Comparison of ENCODE assay signal across 27 cellular contexts in genomic region chr1:5473268-5473667, GRCh38.
"Had no signal": no experiment of that assay in that cellular context is flagged by ENCODE, and none has a peak within 500 bp of the region (broad histone marks: within the 10 kb centered on the region; RNA-seq: fewer than 3 reads in every experiment).

No MANE protein-coding gene starts in this region.

- H3K27ac ChIP-seq: stomach, suprapubic skin, testis, thoracic aorta, thyroid gland, tibial artery, tibial nerve, transverse colon, upper lobe of left lung, upper lobe of right lung, uterus, vagina had no signal

- H3K9me3 ChIP-seq: stomach, suprapubic skin, testis, thoracic aorta, thyroid gland, tibial artery, tibial nerve, transverse colon, upper lobe of left lung, upper lobe of right lung, uterus, vagina had no signal

- H3K4me3 ChIP-seq: stomach, suprapubic skin, testis, thoracic aorta, thyroid gland, tibial artery, tibial nerve, transverse colon, upper lobe of left lung, upper lobe of right lung, uterus, vagina had no signal

- DNase-seq: stimulated activated CD4-positive, alpha-beta T cell treated with anti-CD3 and anti-CD28 coated beads, Interleukin-2, amount 100 ng/mL, for 48 hours; stimulated activated CD4-positive, alpha-beta T cell treated with anti-CD3 and anti-CD28 coated beads, Interleukin-4, amount 100 ng/mL, for 1 hour; stimulated activated CD4-positive, alpha-beta T cell treated with anti-CD3 and anti-CD28 coated beads, Interleukin-4, amount 100 ng/mL, for 24 hours; stimulated activated CD4-positive, alpha-beta T cell treated with anti-CD3 and anti-CD28 coated beads, Interleukin-4, amount 100 ng/mL, for 4 hours; stimulated activated CD8-positive, alpha-beta memory T cell treated with anti-CD3 and anti-CD28 coated beads, Interleukin-4, amount 100 ng/mL, for 48 hours; stimulated activated naive B cell treated with anti-CD40 and anti-IgM and Interleukin-4, amounts not matched to agents 10 μg/mL and 1 μg/mL and 100 μg/mL, for 72 hours; stimulated activated naive CD4-positive, alpha-beta T cell; stimulated activated naive CD4-positive, alpha-beta T cell treated with Interleukin-2 at 50 U/mL for 16 hours; stimulated activated naive CD8-positive, alpha-beta T cell treated with anti-CD3 and anti-CD28 coated beads, Interleukin-15, amount 100 ng/mL, for 72 hours; stimulated activated naive CD8-positive, alpha-beta T cell treated with anti-CD3 and anti-CD28 coated beads, Interleukin-15, Interleukin-2, amounts not matched to agents 100 U/mL and 50 U/mL, for 24 hours; stomach; substantia nigra; testis; thyroid gland; tibial artery; transverse colon; trophoblast cell; upper lobe of left lung; upper lobe of right lung; uterus had no signal

- H3K27me3 ChIP-seq: testis, thyroid gland, tibial nerve, upper lobe of left lung, uterus, vagina had no signal

- ATAC-seq: stimulated activated effector memory CD8-positive, alpha-beta T cell treated with anti-CD3 and anti-CD28 coated beads, Interleukin-12 subunit alpha, Interleukin-12 subunit beta, amount 100 ng/mL, for 72 hours; stimulated activated memory B cell treated with anti-CD40 and anti-IgM and Interleukin-4, amounts not matched to agents 10 μg/mL and 1 μg/mL and 100 μg/mL, for 72 hours; stimulated activated naive B cell treated with anti-CD40 and anti-IgM and Interleukin-4, amounts not matched to agents 10 μg/mL and 1 μg/mL and 100 μg/mL, for 72 hours; stimulated activated naive CD8-positive, alpha-beta T cell treated with anti-CD3 and anti-CD28 coated beads, Interleukin-15, amount 100 ng/mL, for 72 hours; stimulated activated naive CD8-positive, alpha-beta T cell treated with anti-CD3 and anti-CD28 coated beads, Interleukin-15, Interleukin-2, amounts not matched to agents 100 U/mL and 50 U/mL, for 24 hours; upper lobe of right lung had no signal

- H3K36me3 ChIP-seq: stomach, suprapubic skin, thoracic aorta, thyroid gland, tibial artery, tibial nerve, transverse colon, upper lobe of left lung, upper lobe of right lung, uterus, vagina had no signal

- FAIRE-seq: urothelium cell line had no signal

- H3K4me1 ChIP-seq: suprapubic skin, testis, thyroid gland, tibial artery, transverse colon, upper lobe of left lung, upper lobe of right lung, uterus, vagina had no signal
